ENCODE assay signal across 1 cellular context in the genomic region with DNA sequence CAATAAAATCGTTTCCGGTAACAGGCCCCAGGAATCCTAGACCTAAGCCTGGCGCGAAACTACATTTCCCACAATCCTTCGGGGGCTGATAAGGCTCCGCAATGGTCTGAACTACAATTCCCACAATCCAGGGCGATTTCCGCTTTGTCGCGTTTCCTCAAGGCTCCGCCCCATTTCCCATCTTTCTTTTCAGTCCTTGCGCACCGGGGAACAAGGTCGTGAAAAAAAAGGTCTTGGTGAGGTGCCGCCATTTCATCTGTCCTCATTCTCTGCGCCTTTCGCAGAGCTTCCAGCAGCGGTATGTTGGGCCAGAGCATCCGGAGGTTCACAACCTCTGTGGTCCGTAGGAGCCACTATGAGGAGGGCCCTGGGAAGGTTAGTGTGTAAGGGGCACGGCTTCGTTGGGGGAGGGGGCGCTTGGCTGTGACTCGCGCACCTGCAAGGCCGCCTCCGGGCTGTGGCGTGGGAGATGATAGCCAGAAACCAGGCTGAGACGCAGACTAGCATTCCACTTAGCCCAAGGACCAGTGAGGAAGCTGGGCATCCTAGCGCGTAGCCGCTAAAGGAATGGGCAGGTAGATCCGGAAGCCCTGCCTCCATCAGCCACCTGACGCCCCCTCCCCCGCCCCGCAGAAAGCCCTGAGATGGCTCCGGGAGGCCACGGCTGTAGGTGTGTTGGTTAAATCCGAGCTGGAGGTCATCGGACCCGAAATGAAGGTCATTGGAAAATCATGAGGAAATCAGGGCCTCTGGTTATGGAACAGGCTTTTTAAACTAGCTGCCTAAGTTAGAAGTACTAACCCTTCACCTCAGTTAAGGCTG.
A peak's percentile ranks its signal among the peaks of the same experiment; 100 is the strongest.
TF ChIP-seq lines count a peak whose summit lies in the region.

A gene with protein sequence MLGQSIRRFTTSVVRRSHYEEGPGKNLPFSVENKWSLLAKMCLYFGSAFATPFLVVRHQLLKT (plus strand): TSS at position 186 of the 822 bp plus-strand sequence. CDS start 115 bp downstream, at position 301.

TF ChIP-seq in K562, 482 proteins besides CTCF, POLR2A, EP300 and RAD21 (continued from another document and continues in another):
- TF ChIP-seq, protein P1, sequence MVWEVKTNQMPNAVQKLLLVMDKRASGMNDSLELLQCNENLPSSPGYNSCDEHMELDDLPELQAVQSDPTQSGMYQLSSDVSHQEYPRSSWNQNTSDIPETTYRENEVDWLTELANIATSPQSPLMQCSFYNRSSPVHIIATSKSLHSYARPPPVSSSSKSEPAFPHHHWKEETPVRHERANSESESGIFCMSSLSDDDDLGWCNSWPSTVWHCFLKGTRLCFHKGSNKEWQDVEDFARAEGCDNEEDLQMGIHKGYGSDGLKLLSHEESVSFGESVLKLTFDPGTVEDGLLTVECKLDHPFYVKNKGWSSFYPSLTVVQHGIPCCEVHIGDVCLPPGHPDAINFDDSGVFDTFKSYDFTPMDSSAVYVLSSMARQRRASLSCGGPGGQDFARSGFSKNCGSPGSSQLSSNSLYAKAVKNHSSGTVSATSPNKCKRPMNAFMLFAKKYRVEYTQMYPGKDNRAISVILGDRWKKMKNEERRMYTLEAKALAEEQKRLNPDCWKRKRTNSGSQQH (CRISPR knock-in tag; IDR thresholded peaks at IDR 0.05): peak; percentile 68; the same call in 1 of the 2 replicates
- peak in 1 of 2 experiments; percentile 80; a peak in 1 of 3 replicates for TF ChIP-seq CBX3 (IDR thresholded peaks at IDR 0.05; ENCODE audit: borderline replicate concordance in 1 of 2, low read length in 2 of 2)
- 0 out of 4 replicates have a peak, but pooled peaks of 1 of the 2 experiments have one; percentile 17 for TF ChIP-seq TRIM24 (IDR thresholded peaks at IDR 0.05)
- 0 out of 2 replicates have a peak, but pooled peaks have one; percentile 39 for TF ChIP-seq HLTF (IDR thresholded peaks at IDR 0.05)
- TF ChIP-seq RNF2 (IDR thresholded peaks at IDR 0.05): peak; percentile 30; the same call in 1 of the 2 replicates
- TF ChIP-seq, protein P2, sequence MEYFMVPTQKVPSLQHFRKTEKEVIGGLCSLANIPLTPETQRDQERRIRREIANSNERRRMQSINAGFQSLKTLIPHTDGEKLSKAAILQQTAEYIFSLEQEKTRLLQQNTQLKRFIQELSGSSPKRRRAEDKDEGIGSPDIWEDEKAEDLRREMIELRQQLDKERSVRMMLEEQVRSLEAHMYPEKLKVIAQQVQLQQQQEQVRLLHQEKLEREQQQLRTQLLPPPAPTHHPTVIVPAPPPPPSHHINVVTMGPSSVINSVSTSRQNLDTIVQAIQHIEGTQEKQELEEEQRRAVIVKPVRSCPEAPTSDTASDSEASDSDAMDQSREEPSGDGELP (CRISPR knock-in tag; IDR thresholded peaks at IDR 0.05; ENCODE audit: borderline replicate concordance): peak; percentile 47; the same call in 1 of the 2 replicates
- TF ChIP-seq CREM (IDR thresholded peaks at IDR 0.05; ENCODE audit: low read depth): peak; percentile 94
- TF ChIP-seq BMI1 (IDR thresholded peaks at IDR 0.05; ENCODE audit: low read length): no peak
- peak; percentile 94 for TF ChIP-seq PHF8 (IDR thresholded peaks at IDR 0.05; ENCODE audit: borderline replicate concordance, low read length)
- no peak for TF ChIP-seq SREBF1 (IDR thresholded peaks at IDR 0.05; ENCODE audit: borderline replicate concordance, low read depth, low read length)
- TF ChIP-seq NFRKB (IDR thresholded peaks at IDR 0.05; ENCODE audit: low read depth): peak; percentile 96
- TF ChIP-seq, protein P3, sequence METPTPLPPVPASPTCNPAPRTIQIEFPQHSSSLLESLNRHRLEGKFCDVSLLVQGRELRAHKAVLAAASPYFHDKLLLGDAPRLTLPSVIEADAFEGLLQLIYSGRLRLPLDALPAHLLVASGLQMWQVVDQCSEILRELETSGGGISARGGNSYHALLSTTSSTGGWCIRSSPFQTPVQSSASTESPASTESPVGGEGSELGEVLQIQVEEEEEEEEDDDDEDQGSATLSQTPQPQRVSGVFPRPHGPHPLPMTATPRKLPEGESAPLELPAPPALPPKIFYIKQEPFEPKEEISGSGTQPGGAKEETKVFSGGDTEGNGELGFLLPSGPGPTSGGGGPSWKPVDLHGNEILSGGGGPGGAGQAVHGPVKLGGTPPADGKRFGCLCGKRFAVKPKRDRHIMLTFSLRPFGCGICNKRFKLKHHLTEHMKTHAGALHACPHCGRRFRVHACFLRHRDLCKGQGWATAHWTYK (CRISPR knock-in tag; IDR thresholded peaks at IDR 0.05): 0 out of 2 replicates have a peak, but pooled peaks have one; percentile 26
- no peak for TF ChIP-seq ZNF324 (CRISPR knock-in tag; IDR thresholded peaks at IDR 0.05)
- TF ChIP-seq ZNF408 (CRISPR knock-in tag; IDR thresholded peaks at IDR 0.05; ENCODE audit: low read depth): no peak
- TF ChIP-seq TBP (optimal IDR thresholded peaks at IDR 0.05; ENCODE audit: low read depth, low read length): peak; percentile 89
- no peak for TF ChIP-seq NR2C2 (CRISPR knock-in tag; IDR thresholded peaks at IDR 0.05)
- peak; percentile 89 for TF ChIP-seq NR2C2 (tag; IDR thresholded peaks at IDR 0.05)
- peak in 1 of 2 experiments; percentile 88; a peak in 1 of 4 replicates for TF ChIP-seq TEAD1 (CRISPR knock-in tag; IDR thresholded peaks at IDR 0.05)
- peak; percentile 96 for TF ChIP-seq ZNF143 (CRISPR knock-in tag; IDR thresholded peaks at IDR 0.05)
- TF ChIP-seq ESRRA (IDR thresholded peaks at IDR 0.05; ENCODE audit: borderline replicate concordance, low read depth): peak; percentile 93
- TF ChIP-seq, protein P4, sequence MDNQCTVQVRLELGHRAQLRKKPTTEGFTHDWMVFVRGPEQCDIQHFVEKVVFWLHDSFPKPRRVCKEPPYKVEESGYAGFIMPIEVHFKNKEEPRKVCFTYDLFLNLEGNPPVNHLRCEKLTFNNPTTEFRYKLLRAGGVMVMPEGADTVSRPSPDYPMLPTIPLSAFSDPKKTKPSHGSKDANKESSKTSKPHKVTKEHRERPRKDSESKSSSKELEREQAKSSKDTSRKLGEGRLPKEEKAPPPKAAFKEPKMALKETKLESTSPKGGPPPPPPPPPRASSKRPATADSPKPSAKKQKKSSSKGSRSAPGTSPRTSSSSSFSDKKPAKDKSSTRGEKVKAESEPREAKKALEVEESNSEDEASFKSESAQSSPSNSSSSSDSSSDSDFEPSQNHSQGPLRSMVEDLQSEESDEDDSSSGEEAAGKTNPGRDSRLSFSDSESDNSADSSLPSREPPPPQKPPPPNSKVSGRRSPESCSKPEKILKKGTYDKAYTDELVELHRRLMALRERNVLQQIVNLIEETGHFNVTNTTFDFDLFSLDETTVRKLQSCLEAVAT (IDR thresholded peaks at IDR 0.05): peak in 1 of 2 experiments; percentile 14; a peak in 1 of 4 replicates
- TF ChIP-seq, protein P5, sequence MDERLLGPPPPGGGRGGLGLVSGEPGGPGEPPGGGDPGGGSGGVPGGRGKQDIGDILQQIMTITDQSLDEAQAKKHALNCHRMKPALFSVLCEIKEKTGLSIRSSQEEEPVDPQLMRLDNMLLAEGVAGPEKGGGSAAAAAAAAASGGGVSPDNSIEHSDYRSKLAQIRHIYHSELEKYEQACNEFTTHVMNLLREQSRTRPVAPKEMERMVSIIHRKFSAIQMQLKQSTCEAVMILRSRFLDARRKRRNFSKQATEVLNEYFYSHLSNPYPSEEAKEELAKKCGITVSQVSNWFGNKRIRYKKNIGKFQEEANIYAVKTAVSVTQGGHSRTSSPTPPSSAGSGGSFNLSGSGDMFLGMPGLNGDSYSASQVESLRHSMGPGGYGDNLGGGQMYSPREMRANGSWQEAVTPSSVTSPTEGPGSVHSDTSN (CRISPR knock-in tag; IDR thresholded peaks at IDR 0.05; ENCODE audit: low read depth): no peak
- TF ChIP-seq, protein P5 (tag; conservative IDR thresholded peaks at IDR 0.05; ENCODE audit: low read depth): 0 out of 2 replicates have a peak, but pooled peaks have one; percentile 3
- peak; percentile 76 for TF ChIP-seq SP1 (CRISPR knock-in tag; IDR thresholded peaks at IDR 0.05)
- TF ChIP-seq MXI1 (IDR thresholded peaks at IDR 0.05; ENCODE audit: low read depth, low read length): 0 out of 2 replicates have a peak, but pooled peaks have one; percentile 35
- TF ChIP-seq, protein P6, sequence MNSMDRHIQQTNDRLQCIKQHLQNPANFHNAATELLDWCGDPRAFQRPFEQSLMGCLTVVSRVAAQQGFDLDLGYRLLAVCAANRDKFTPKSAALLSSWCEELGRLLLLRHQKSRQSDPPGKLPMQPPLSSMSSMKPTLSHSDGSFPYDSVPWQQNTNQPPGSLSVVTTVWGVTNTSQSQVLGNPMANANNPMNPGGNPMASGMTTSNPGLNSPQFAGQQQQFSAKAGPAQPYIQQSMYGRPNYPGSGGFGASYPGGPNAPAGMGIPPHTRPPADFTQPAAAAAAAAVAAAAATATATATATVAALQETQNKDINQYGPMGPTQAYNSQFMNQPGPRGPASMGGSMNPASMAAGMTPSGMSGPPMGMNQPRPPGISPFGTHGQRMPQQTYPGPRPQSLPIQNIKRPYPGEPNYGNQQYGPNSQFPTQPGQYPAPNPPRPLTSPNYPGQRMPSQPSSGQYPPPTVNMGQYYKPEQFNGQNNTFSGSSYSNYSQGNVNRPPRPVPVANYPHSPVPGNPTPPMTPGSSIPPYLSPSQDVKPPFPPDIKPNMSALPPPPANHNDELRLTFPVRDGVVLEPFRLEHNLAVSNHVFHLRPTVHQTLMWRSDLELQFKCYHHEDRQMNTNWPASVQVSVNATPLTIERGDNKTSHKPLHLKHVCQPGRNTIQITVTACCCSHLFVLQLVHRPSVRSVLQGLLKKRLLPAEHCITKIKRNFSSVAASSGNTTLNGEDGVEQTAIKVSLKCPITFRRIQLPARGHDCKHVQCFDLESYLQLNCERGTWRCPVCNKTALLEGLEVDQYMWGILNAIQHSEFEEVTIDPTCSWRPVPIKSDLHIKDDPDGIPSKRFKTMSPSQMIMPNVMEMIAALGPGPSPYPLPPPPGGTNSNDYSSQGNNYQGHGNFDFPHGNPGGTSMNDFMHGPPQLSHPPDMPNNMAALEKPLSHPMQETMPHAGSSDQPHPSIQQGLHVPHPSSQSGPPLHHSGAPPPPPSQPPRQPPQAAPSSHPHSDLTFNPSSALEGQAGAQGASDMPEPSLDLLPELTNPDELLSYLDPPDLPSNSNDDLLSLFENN (IDR thresholded peaks at IDR 0.05; ENCODE audit: low read depth in 2 of 2, low read length in 2 of 2): 0 out of 4 replicates have a peak, but pooled peaks of 1 of the 2 experiments have one; percentile 8
- TF ChIP-seq FOXK2 (conservative IDR thresholded peaks at IDR 0.05 in 1 of 2, IDR thresholded peaks at IDR 0.05 in 1 of 2; ENCODE audit: low read depth in 2 of 2): peak; percentile 66 to 90; a peak in 2 of 4 replicates
- peak; percentile 67 for TF ChIP-seq CTBP1 (IDR thresholded peaks at IDR 0.05; ENCODE audit: borderline replicate concordance)
- peak in 1 of 2 experiments; percentile 55; a peak in 1 of 4 replicates for TF ChIP-seq TBL1XR1 (IDR thresholded peaks at IDR 0.05; ENCODE audit: low read length in 2 of 2)
- TF ChIP-seq, protein P7, sequence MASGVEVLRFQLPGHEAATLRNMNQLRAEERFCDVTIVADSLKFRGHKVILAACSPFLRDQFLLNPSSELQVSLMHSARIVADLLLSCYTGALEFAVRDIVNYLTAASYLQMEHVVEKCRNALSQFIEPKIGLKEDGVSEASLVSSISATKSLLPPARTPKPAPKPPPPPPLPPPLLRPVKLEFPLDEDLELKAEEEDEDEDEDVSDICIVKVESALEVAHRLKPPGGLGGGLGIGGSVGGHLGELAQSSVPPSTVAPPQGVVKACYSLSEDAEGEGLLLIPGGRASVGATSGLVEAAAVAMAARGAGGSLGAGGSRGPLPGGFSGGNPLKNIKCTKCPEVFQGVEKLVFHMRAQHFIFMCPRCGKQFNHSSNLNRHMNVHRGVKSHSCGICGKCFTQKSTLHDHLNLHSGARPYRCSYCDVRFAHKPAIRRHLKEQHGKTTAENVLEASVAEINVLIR (CRISPR knock-in tag; IDR thresholded peaks at IDR 0.05): peak; percentile 65
- TF ChIP-seq, protein P8, sequence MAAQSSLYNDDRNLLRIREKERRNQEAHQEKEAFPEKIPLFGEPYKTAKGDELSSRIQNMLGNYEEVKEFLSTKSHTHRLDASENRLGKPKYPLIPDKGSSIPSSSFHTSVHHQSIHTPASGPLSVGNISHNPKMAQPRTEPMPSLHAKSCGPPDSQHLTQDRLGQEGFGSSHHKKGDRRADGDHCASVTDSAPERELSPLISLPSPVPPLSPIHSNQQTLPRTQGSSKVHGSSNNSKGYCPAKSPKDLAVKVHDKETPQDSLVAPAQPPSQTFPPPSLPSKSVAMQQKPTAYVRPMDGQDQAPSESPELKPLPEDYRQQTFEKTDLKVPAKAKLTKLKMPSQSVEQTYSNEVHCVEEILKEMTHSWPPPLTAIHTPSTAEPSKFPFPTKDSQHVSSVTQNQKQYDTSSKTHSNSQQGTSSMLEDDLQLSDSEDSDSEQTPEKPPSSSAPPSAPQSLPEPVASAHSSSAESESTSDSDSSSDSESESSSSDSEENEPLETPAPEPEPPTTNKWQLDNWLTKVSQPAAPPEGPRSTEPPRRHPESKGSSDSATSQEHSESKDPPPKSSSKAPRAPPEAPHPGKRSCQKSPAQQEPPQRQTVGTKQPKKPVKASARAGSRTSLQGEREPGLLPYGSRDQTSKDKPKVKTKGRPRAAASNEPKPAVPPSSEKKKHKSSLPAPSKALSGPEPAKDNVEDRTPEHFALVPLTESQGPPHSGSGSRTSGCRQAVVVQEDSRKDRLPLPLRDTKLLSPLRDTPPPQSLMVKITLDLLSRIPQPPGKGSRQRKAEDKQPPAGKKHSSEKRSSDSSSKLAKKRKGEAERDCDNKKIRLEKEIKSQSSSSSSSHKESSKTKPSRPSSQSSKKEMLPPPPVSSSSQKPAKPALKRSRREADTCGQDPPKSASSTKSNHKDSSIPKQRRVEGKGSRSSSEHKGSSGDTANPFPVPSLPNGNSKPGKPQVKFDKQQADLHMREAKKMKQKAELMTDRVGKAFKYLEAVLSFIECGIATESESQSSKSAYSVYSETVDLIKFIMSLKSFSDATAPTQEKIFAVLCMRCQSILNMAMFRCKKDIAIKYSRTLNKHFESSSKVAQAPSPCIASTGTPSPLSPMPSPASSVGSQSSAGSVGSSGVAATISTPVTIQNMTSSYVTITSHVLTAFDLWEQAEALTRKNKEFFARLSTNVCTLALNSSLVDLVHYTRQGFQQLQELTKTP (IDR thresholded peaks at IDR 0.05; ENCODE audit: low read depth in 1 of 2, partially characterized antibody in 2 of 2): peak in 1 of 2 experiments; percentile 97
- peak; percentile 87 for TF ChIP-seq TAF1 (IDR thresholded peaks at IDR 0.05; ENCODE audit: control insufficient read depth, extremely low read depth, insufficient read depth, low read length, severe bottlenecking)
- TF ChIP-seq ASH1L (IDR thresholded peaks at IDR 0.05; ENCODE audit: borderline replicate concordance, low read depth, partially characterized antibody): peak; percentile 85
- TF ChIP-seq ZEB2 (IDR thresholded peaks at IDR 0.05): no peak; the same call in 1 of the 2 replicates
- peak; percentile 72 for TF ChIP-seq BRD9 (IDR thresholded peaks at IDR 0.05; ENCODE audit: low read depth, partially characterized antibody)
